8 cellular contexts compared by ENCODE assay signal in the genomic region with DNA sequence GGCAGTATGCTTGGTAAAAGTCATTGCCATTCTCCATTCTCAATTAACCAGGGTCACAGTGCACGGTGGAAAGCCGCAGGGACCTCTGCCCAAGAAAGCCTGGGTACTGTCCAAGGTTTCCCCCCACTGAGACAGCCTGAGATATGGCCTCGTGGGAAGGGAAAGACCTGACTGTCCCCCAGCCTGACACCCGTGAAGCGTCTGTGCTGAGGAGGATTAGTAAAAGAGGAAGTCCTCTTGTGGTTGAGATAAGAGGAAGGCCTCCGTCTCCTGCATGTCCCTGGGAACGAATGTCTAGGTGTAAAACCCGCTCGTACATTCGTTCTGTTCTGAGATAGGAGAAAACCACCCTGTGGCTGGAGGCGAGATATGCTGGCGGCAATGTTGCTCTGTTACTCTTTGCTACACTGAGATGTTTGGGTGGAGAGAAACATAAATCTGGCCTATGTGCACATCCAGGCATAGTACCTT.
DNase-seq lines count a peak whose midpoint lies in the region; ATAC-seq and TF ChIP-seq lines count a peak whose summit lies in the region.
"Not testable (repeated sequence)": the region's sequence is repeated elsewhere in the genome, so short reads cannot be mapped to it uniquely, and the experiment has no call there.

No MANE protein-coding gene starts in this region.

- H3K27me3 ChIP-seq in HL-60 (ENCODE audit: insufficient read depth, poor library complexity, severe bottlenecking); hepatocyte: not testable (repeated sequence)

- not testable (repeated sequence) for H3K36me3 ChIP-seq in hepatocyte (replicated peaks; ENCODE audit: insufficient read depth, low read depth)

- H3K4me1 ChIP-seq in hepatocyte (ENCODE audit: insufficient read depth) = peaks cover 11% of the 10 kb centered on the region

- H4K20me1 ChIP-seq in hepatocyte (ENCODE audit: insufficient read depth, poor library complexity, severe bottlenecking) = not testable (repeated sequence)

- DNase-seq in CMK (ENCODE audit: low read depth) (peak; percentile 73), HL-60 (ENCODE audit: low read depth in 1 of 2, low spot score in 1 of 2) (peak; percentile 15 to 91), RPMI8226 (peak; percentile 35), activated T-cell treated with anti-CD3 and anti-CD28 coated beads for 48 hours (ENCODE audit: low read depth) (peak; percentile 1)
- not testable (repeated sequence) for DNase-seq in hepatocyte (ENCODE audit: low spot score)
- peak; percentile 3 to 15 for DNase-seq in stimulated activated CD8-positive, alpha-beta memory T cell treated with anti-CD3 and anti-CD28 coated beads, Interleukin-15, amount 100 ng/mL, for 48 hours (ENCODE audit: low read depth in 2 of 2)

- not testable (repeated sequence) for H3K9me3 ChIP-seq in hepatocyte (ENCODE audit: low read depth)

- not testable (repeated sequence) for H3K27ac ChIP-seq in HL-60 (replicated peaks)
- peak overlapping the region; percentile 20 for H3K27ac ChIP-seq in hepatocyte

- not testable (repeated sequence) for TF ChIP-seq CTCF in HL-60 (IDR thresholded peaks at IDR 0.05; ENCODE audit: insufficient read depth, low read length); hepatocyte (IDR thresholded peaks at IDR 0.05; ENCODE audit: poor library complexity)

- H2AFZ ChIP-seq in hepatocyte = not testable (repeated sequence)

- not testable (repeated sequence) for H3K4me3 ChIP-seq in HL-60 (replicated peaks; ENCODE audit: insufficient read depth, low read length); hepatocyte

- ATAC-seq in GM18868 (IDR thresholded peaks at IDR 0.05; ENCODE audit: unreplicated experiment) (peak; percentile 94), HG02678 (IDR thresholded peaks at IDR 0.05; ENCODE audit: unreplicated experiment) (peak; percentile 81)

- WGBS in hepatocyte (ENCODE audit: low lambda C conversion rate, missing lambda C conversion rate) = 37% methylated on average over 12 of the region's 12 CpGs

- not testable (repeated sequence) for H3K9me2 ChIP-seq in hepatocyte (replicated peaks; ENCODE audit: insufficient read depth)

- not testable (repeated sequence) for H3K79me2 ChIP-seq in hepatocyte

- not testable (repeated sequence) for H3K4me2 ChIP-seq in hepatocyte
